Comparison of ENCODE assay signal across 32 cellular contexts in the genomic region with DNA sequence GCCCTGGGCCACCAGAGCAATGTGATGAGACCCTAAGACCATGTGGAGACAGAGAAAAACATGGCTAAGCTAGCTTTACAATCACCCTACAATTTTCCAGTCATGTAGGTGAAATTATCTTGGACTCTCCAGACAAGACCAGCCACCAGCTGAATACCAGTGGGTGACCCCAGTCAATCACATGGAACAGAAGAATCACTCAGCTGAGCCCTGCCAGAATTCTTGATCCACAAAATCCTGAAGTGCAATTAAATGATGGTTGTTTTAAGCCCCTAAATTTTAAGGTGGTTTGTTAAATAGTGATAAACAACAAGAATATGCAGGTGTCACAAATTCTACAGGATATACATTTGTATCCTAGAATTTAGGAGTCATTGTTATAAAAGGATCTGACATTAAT.
"Had no signal": no experiment of that assay in that cellular context is flagged by ENCODE, and none has a peak within 500 bp of the region (broad histone marks: within the 10 kb centered on the region; RNA-seq: fewer than 3 reads in every experiment).

No MANE protein-coding gene starts in this region.

- H3K9ac ChIP-seq: SK-N-SH had no signal

- H3K9me3 ChIP-seq: MG63, SJSA1, SK-N-SH had no signal

- ATAC-seq: PC-3 had no signal

- H3K27me3 ChIP-seq: MG63, Peyer's patch, SJSA1 had no signal

- H3K4me2 ChIP-seq: SK-N-SH had no signal

- H3K9me2 ChIP-seq: SK-N-SH had no signal

- DNase-seq: Kasumi-1, MG63, NCI-H1048, NCI-H1092 treated with DMSO at 0.1 percent for 48 hours, NCI-H1105 treated with DMSO at 0.1 percent for 48 hours, NCI-H1417, NCI-H1436, NCI-H146, NCI-H1694, NCI-H187, NCI-H1930, NCI-H2029 treated with DMSO at 0.1 percent for 48 hours, NCI-H2081 treated with DMSO at 0.1 percent for 48 hours, NCI-H2107, NCI-H2171, NCI-H226, NCI-H446 treated with DMSO at 0.1 percent for 48 hours, NCI-H510A, NCI-H524, NCI-H526, NCI-H69, NCI-H748 treated with DMSO at 0.1 percent for 48 hours, NCI-H82, OCI-M1, PC-3, Peyer's patch, Right ventricle myocardium superior, RPMI8226, SHP77 treated with DMSO at 0.1 percent for 48 hours, SK-N-SH, SW 1271 had no signal

- H3K36me3 ChIP-seq: MG63, Peyer's patch had no signal

- H3K27ac ChIP-seq: Peyer's patch, SJSA1 had no signal

- H3K4me1 ChIP-seq: Peyer's patch, SJSA1 had no signal

- H3K4me3 ChIP-seq: MG63, Peyer's patch, SJSA1 had no signal
